In the genomic region with DNA sequence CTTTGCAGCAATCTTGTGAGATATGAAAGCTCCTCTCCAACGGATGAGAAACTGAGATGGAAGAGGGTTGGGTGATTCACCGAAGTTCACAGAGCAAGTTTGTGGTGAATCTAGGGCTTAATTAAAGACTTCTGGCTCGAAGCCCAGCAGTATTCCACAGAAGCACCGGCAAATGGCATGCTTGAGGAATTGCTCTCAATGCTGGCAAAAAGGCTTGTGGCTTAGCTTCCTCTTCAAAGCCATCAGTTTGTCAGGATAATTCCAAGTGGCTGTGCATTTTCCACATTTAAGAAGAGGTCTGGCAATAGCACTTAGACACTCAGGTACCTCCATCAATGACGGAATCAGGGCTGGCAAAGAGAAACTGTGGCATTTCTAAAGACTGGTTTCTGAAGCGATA, we compare ENCODE assay signal across 9 cellular contexts.
DNase-seq lines count a peak whose midpoint lies in the region; ATAC-seq and TF ChIP-seq lines count a peak whose summit lies in the region.
"Had no signal": no experiment of that assay in that cellular context is flagged by ENCODE, and none has a peak within 500 bp of the region (broad histone marks: within the 10 kb centered on the region; RNA-seq: fewer than 3 reads in every experiment).

No MANE protein-coding gene starts in this region.

- H3K79me2 ChIP-seq in GM23338 (replicated peaks; ENCODE audit: insufficient read depth): no peaks in the 10 kb centered on the region
- no peaks in the 10 kb centered on the region for H3K79me2 ChIP-seq in osteoblast (ENCODE audit: insufficient read depth, low read length)

- ATAC-seq in GM23338 (no peak), left cardiac atrium (no peak), GM19324 (IDR thresholded peaks at IDR 0.05; ENCODE audit: low FRiP score, unreplicated experiment) (no peak)

- H3K36me3 ChIP-seq in GM23338 (ENCODE audit: insufficient read depth) (no peaks in the 10 kb centered on the region), brain microvascular endothelial cell (replicated peaks) (no peaks in the 10 kb centered on the region), osteoblast (ENCODE audit: insufficient read depth, low read length) (no peaks in the 10 kb centered on the region)

- no peak overlapping the region for H3K27ac Mint-ChIP-seq in GM23338
- no peak overlapping the region for H3K27ac Mint-ChIP-seq in activated naive CD4-positive, alpha-beta T cell treated with anti-CD3 and anti-CD28 coated beads, Interleukin-2, amount 10 ng/mL, durations not matched to agents 7 days and 5 days
- H3K27ac Mint-ChIP-seq: activated naive CD8-positive, alpha-beta T cell had no signal

- H3K4me2 ChIP-seq in GM23338: no peak overlapping the region
- no peak overlapping the region for H3K4me2 ChIP-seq in osteoblast (ENCODE audit: insufficient read depth, low read length)

- H3K27ac ChIP-seq in GM23338 (ENCODE audit: low read depth) (no peak overlapping the region), brain microvascular endothelial cell (no peak overlapping the region), osteoblast (ENCODE audit: low read depth, low read length) (no peak overlapping the region)

- no peaks in the 10 kb centered on the region for H3F3A ChIP-seq in GM23338 (replicated peaks; ENCODE audit: low read depth)

- H3K9me2 ChIP-seq in GM23338 (ENCODE audit: insufficient read depth): no peaks in the 10 kb centered on the region

- in situ Hi-C loops in brain microvascular endothelial cell (cut with HindIII; ENCODE audit: low pct_ligation_motif_present, low sequenced_read_pairs): no loop called here

- H3K4me3 Mint-ChIP-seq in GM23338: no peak overlapping the region
- H3K4me3 Mint-ChIP-seq in activated naive CD4-positive, alpha-beta T cell treated with anti-CD3 and anti-CD28 coated beads, Interleukin-2, amount 10 ng/mL, durations not matched to agents 7 days and 5 days: no peak overlapping the region
- H3K4me3 Mint-ChIP-seq: activated naive CD8-positive, alpha-beta T cell had no signal

- CTCF ChIA-PET in activated naive CD4-positive, alpha-beta T cell treated with anti-CD3 and anti-CD28 coated beads, Interleukin-2, amount 10 ng/mL, durations not matched to agents 7 days and 5 days (lab: Charles Lee): interaction anchor here (0.7 kb wide), 1 partner anchor 882 kb away, joined by 3 read pairs; no protein-coding TSS in a partner anchor

- peaks cover 7% of the 10 kb centered on the region for H3K27me3 Mint-ChIP-seq in GM23338 (ENCODE audit: insufficient read depth, low read depth, poor library complexity)
- peaks cover 17% of the 10 kb centered on the region for H3K27me3 Mint-ChIP-seq in activated naive CD4-positive, alpha-beta T cell treated with anti-CD3 and anti-CD28 coated beads, Interleukin-2, amount 10 ng/mL, durations not matched to agents 7 days and 5 days

- intact Hi-C loops in left cardiac atrium (cut with DNase I): no loop called here

- H3K4me3 ChIP-seq in GM23338 (no peak overlapping the region), brain microvascular endothelial cell (ENCODE audit: low read depth, low read length) (no peak overlapping the region), osteoblast (ENCODE audit: insufficient read depth, low read length) (no peak overlapping the region)

- H4K20me1 ChIP-seq in GM23338 (replicated peaks; ENCODE audit: insufficient read depth): no peaks in the 10 kb centered on the region
- H4K20me1 ChIP-seq in osteoblast (ENCODE audit: insufficient read depth, low read length): no peaks in the 10 kb centered on the region

- peaks cover 2% of the 10 kb centered on the region; the same call in 1 of the 3 replicates for H3K9me3 Mint-ChIP-seq in GM23338
- peaks cover 7% of the 10 kb centered on the region for H3K9me3 Mint-ChIP-seq in activated naive CD4-positive, alpha-beta T cell treated with anti-CD3 and anti-CD28 coated beads, Interleukin-2, amount 10 ng/mL, durations not matched to agents 7 days and 5 days

- DNase-seq in GM23338 (ENCODE audit: low spot score) (no peak), NCI-H2107 (lab: John Stamatoyannopoulos, UW) (peak; percentile 86), brain microvascular endothelial cell (peak; percentile 78), osteoblast (ENCODE audit: insufficient read length, low spot score, missing footprints) (peak; percentile 89), left cardiac atrium (no peak)
- no peak for DNase-seq in activated naive CD4-positive, alpha-beta T cell treated with anti-CD3 and anti-CD28 coated beads, Interleukin-2, amount 10 ng/mL, durations not matched to agents 7 days and 5 days
- DNase-seq: NCI-H2081 treated with DMSO at 0.1 percent for 48 hours had no signal

- H3K36me3 Mint-ChIP-seq in GM23338 (ENCODE audit: low read depth): no peaks in the 10 kb centered on the region
- no peaks in the 10 kb centered on the region for H3K36me3 Mint-ChIP-seq in activated naive CD4-positive, alpha-beta T cell treated with anti-CD3 and anti-CD28 coated beads, Interleukin-2, amount 10 ng/mL, durations not matched to agents 7 days and 5 days
- H3K36me3 Mint-ChIP-seq: activated naive CD8-positive, alpha-beta T cell had no signal

- H3K4me1 ChIP-seq in GM23338 (ENCODE audit: insufficient read depth) (no peaks in the 10 kb centered on the region), osteoblast (ENCODE audit: insufficient read depth, low read length) (peaks cover 5% of the 10 kb centered on the region)

- TF ChIP-seq CTCF in GM23338 (conservative IDR thresholded peaks at IDR 0.05; ENCODE audit: low read depth in 2 of 2): no peak
- TF ChIP-seq CTCF in brain microvascular endothelial cell (IDR thresholded peaks at IDR 0.05; ENCODE audit: low read depth, low read length, missing control alignments): no peak
- no peak for TF ChIP-seq CTCF in osteoblast (IDR thresholded peaks at IDR 0.05; ENCODE audit: extremely low read depth, low read depth, low read length)

- no peaks in the 10 kb centered on the region for H3K9me3 ChIP-seq in osteoblast (ENCODE audit: low read depth, low read length)

- no peaks in the 10 kb centered on the region for H3K4me1 Mint-ChIP-seq in GM23338
- H3K4me1 Mint-ChIP-seq in activated naive CD4-positive, alpha-beta T cell treated with anti-CD3 and anti-CD28 coated beads, Interleukin-2, amount 10 ng/mL, durations not matched to agents 7 days and 5 days: no peaks in the 10 kb centered on the region

- H2AFZ ChIP-seq in GM23338 (0 out of 2 replicates have a peak overlapping the region, but pooled peaks have one; percentile 18), osteoblast (ENCODE audit: low read length) (no peak overlapping the region)

- H3K27me3 ChIP-seq in GM23338 (ENCODE audit: insufficient read depth) (no peaks in the 10 kb centered on the region), brain microvascular endothelial cell (replicated peaks) (no peaks in the 10 kb centered on the region), osteoblast (ENCODE audit: insufficient read depth, low read length) (peaks cover 21% of the 10 kb centered on the region)

TF ChIP-seq in GM23338, 12 proteins besides CTCF, POLR2A, EP300 and RAD21 (continues in another document):
- TF ChIP-seq, protein P1, sequence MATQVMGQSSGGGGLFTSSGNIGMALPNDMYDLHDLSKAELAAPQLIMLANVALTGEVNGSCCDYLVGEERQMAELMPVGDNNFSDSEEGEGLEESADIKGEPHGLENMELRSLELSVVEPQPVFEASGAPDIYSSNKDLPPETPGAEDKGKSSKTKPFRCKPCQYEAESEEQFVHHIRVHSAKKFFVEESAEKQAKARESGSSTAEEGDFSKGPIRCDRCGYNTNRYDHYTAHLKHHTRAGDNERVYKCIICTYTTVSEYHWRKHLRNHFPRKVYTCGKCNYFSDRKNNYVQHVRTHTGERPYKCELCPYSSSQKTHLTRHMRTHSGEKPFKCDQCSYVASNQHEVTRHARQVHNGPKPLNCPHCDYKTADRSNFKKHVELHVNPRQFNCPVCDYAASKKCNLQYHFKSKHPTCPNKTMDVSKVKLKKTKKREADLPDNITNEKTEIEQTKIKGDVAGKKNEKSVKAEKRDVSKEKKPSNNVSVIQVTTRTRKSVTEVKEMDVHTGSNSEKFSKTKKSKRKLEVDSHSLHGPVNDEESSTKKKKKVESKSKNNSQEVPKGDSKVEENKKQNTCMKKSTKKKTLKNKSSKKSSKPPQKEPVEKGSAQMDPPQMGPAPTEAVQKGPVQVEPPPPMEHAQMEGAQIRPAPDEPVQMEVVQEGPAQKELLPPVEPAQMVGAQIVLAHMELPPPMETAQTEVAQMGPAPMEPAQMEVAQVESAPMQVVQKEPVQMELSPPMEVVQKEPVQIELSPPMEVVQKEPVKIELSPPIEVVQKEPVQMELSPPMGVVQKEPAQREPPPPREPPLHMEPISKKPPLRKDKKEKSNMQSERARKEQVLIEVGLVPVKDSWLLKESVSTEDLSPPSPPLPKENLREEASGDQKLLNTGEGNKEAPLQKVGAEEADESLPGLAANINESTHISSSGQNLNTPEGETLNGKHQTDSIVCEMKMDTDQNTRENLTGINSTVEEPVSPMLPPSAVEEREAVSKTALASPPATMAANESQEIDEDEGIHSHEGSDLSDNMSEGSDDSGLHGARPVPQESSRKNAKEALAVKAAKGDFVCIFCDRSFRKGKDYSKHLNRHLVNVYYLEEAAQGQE (IDR thresholded peaks at IDR 0.05; ENCODE audit: unreplicated experiment): no peak
- TF ChIP-seq EZH2 (IDR thresholded peaks at IDR 0.05; ENCODE audit: low read depth, unreplicated experiment) (no peak), ZNF114 (CRISPR knock-in tag; IDR thresholded peaks at IDR 0.05) (no peak), EZH2phosphoT487 (IDR thresholded peaks at IDR 0.05; ENCODE audit: unreplicated experiment) (no peak), ZNF331 (CRISPR knock-in tag; IDR thresholded peaks at IDR 0.05; ENCODE audit: low read depth) (no peak), CREB1 (CRISPR knock-in tag; IDR thresholded peaks at IDR 0.05; ENCODE audit: low read depth) (no peak), JUNB (IDR thresholded peaks at IDR 0.05; ENCODE audit: unreplicated experiment) (no peak)

Comparison
In these comparisons a context has a peak if more than half of its experiments do, and no peak if none do; other contexts are left out.
1. DNase-seq: peak in NCI-H2107 (single experiment), brain microvascular endothelial cell (single experiment) and osteoblast (single experiment); none in GM23338 (single experiment), left cardiac atrium (single experiment) and activated naive CD4-positive, alpha-beta T cell treated with anti-CD3 and anti-CD28 coated beads, Interleukin-2, amount 10 ng/mL, durations not matched to agents 7 days and 5 days (single experiment).